8 cellular contexts compared by ENCODE assay signal in genomic region chr6:118800394-118801071, GRCh38.
DNase-seq lines count a peak whose midpoint lies in the region; ATAC-seq, FAIRE-seq and TF ChIP-seq lines count a peak whose summit lies in the region.

No MANE protein-coding gene starts in this region.

- CTCF ChIA-PET in HepG2 (lab: Yijun Ruan, JAX; ENCODE audit: low intra/inter-chr PET ratio, low total read pairs): interaction anchor here (1.6 kb wide), 1 partner anchor 310 kb away, joined by 3 read pairs; no protein-coding TSS in a partner anchor

- peak overlapping the region in 1 of 3 experiments; percentile 31; a peak in 2 of 6 replicates for H3K4me3 ChIP-seq in HepG2 (replicated peaks in 1 of 3; ENCODE audit: insufficient read depth in 1 of 3, low read depth in 2 of 3, low read length in 3 of 3)

- H3K4me3 Mint-ChIP-seq in CD14-positive monocyte: peak overlapping the region in 1 of 2 donors; percentile 35
- H3K4me3 Mint-ChIP-seq in dendritic cell treated with granulocyte-macrophage colony-stimulating factor and Interleukin-4, amounts not matched to agents 40 ng/mL and 50 ng/mL, for 4 days: peak overlapping the region; percentile 17

- H3K4me1 Mint-ChIP-seq in CD14-positive monocyte: peaks cover 10% of the 10 kb centered on the region
- peaks cover 5% of the 10 kb centered on the region for H3K4me1 Mint-ChIP-seq in dendritic cell treated with granulocyte-macrophage colony-stimulating factor and Interleukin-4, amounts not matched to agents 40 ng/mL and 50 ng/mL, for 4 days (ENCODE audit: low read depth)

- DNase-seq in CD14-positive monocyte (ENCODE audit: low spot score): peak; percentile 72
- peak; percentile 86 for DNase-seq in NCI-H526 treated with DMSO at 0.1 percent for 48 hours (lab: John Stamatoyannopoulos, UW)
- DNase-seq in activated CD4-positive, alpha-beta T cell treated with anti-CD3 and anti-CD28 coated beads, Interleukin-2, amount 50 U/mL, for 1 hour: peak; percentile 79
- DNase-seq in HepG2 (ENCODE audit: low spot score): peak; percentile 82
- DNase-seq in stimulated activated CD4-positive, alpha-beta T cell treated with anti-CD3 and anti-CD28 coated beads, TNF-alpha, amount 100 ng/mL, for 1 hour (ENCODE audit: low read depth in 3 of 3, low spot score in 1 of 3): peak; percentile 47 to 76 (median 56)

- H4K20me1 ChIP-seq in HepG2 (ENCODE audit: insufficient read depth, low read length): no peaks in the 10 kb centered on the region

- no TSS peak for BruUV-seq in HepG2 (replicated peaks; lab: Mats Ljungman, UMichigan)

- H3K9ac ChIP-seq in HepG2 (ENCODE audit: insufficient read depth, low read depth, low read length): no peak overlapping the region

- POLR2A ChIA-PET in HepG2 (lab: Yijun Ruan, JAX): no interaction called here

- H3K4me2 ChIP-seq in HepG2 (ENCODE audit: low read depth, low read length): peak overlapping the region; percentile 67

- TF ChIP-seq CTCF in CD14-positive monocyte (IDR thresholded peaks at IDR 0.05) (peak; percentile 94), HepG2 (CRISPR knock-in tag; IDR thresholded peaks at IDR 0.05) (peak; percentile 92)

- TF ChIP-seq POLR2A in HepG2 (IDR thresholded peaks at IDR 0.05; ENCODE audit: insufficient read depth in 1 of 2, low read depth in 2 of 2, low read length in 2 of 2): no peak

- peak; percentile 63 for TF ChIP-seq RAD21 in HepG2 (CRISPR knock-in tag; IDR thresholded peaks at IDR 0.05)

- FAIRE-seq in HepG2 (lab: Jason Lieb, UNC): peak; percentile 90

- peaks cover 0 to 2% (median 1%) of the 10 kb centered on the region in 3 donors for H3K27me3 Mint-ChIP-seq in CD14-positive monocyte (ENCODE audit: low read depth in 3 of 3)
- no peaks in the 10 kb centered on the region for H3K27me3 Mint-ChIP-seq in dendritic cell treated with granulocyte-macrophage colony-stimulating factor and Interleukin-4, amounts not matched to agents 40 ng/mL and 50 ng/mL, for 4 days

- in situ Hi-C loops in HepG2 (cut with HindIII; ENCODE audit: extremely low pct_ligation_motif_present, low pct_unique_long_range_greater_than_20kb): no loop called here

- peaks cover 2 to 3% of the 10 kb centered on the region in 2 donors for H3K36me3 Mint-ChIP-seq in CD14-positive monocyte
- no peaks in the 10 kb centered on the region for H3K36me3 Mint-ChIP-seq in dendritic cell treated with granulocyte-macrophage colony-stimulating factor and Interleukin-4, amounts not matched to agents 40 ng/mL and 50 ng/mL, for 4 days (ENCODE audit: low read depth)

- peaks cover 0 to 5% (median 0%) of the 10 kb centered on the region in 7 donors for H3K9me3 Mint-ChIP-seq in CD14-positive monocyte
- no peaks in the 10 kb centered on the region for H3K9me3 Mint-ChIP-seq in dendritic cell treated with granulocyte-macrophage colony-stimulating factor and Interleukin-4, amounts not matched to agents 40 ng/mL and 50 ng/mL, for 4 days

- H3K27ac Mint-ChIP-seq in CD14-positive monocyte: no peak overlapping the region
- no peak overlapping the region for H3K27ac Mint-ChIP-seq in dendritic cell treated with granulocyte-macrophage colony-stimulating factor and Interleukin-4, amounts not matched to agents 40 ng/mL and 50 ng/mL, for 4 days

- no peaks in the 10 kb centered on the region for H3K27me3 ChIP-seq in HepG2 (ENCODE audit: control insufficient read depth in 1 of 2, insufficient read depth in 2 of 2, low read length in 2 of 2)

- H3K27ac ChIP-seq in HepG2 (ENCODE audit: extremely low read length, insufficient read depth, low read length): no peak overlapping the region

- peak; percentile 94 for ATAC-seq in GM19372 (IDR thresholded peaks at IDR 0.05; ENCODE audit: low read depth, unreplicated experiment)
- ATAC-seq in HG03521 (IDR thresholded peaks at IDR 0.05; ENCODE audit: unreplicated experiment): peak; percentile 94
- ATAC-seq in HepG2: peak; percentile 94

- no peaks in the 10 kb centered on the region for H3K9me3 ChIP-seq in HepG2 (ENCODE audit: low read length)

- H3K4me1 ChIP-seq in HepG2 (ENCODE audit: insufficient read depth, low read length): peaks cover 16% of the 10 kb centered on the region

- H2AFZ ChIP-seq in HepG2 (ENCODE audit: low read length): no peak overlapping the region

- H3K79me2 ChIP-seq in HepG2 (ENCODE audit: insufficient read depth, low read length): no peaks in the 10 kb centered on the region

- no peak for TF ChIP-seq EP300 in HepG2 (IDR thresholded peaks at IDR 0.05; ENCODE audit: low read depth in 2 of 2, low read length in 2 of 2)
- no peak for TF ChIP-seq EP300 in HepG2 (CRISPR knock-in tag; IDR thresholded peaks at IDR 0.05; ENCODE audit: borderline replicate concordance)

- no peaks in the 10 kb centered on the region for H3K36me3 ChIP-seq in HepG2 (replicated peaks in 1 of 2; ENCODE audit: control insufficient read depth in 1 of 2, insufficient read depth in 2 of 2, low read length in 2 of 2)

- 10% methylated on average over 17 of the region's 17 CpGs for WGBS in HepG2 (ENCODE audit: low lambda C conversion rate)

- intact Hi-C loops in CD14-positive monocyte (cut with micrococcal nuclease) (loop anchor here in 1 of 2 donors (10.0 kb wide), 1 partner anchor 94 kb away; the partner anchor contains the start of gene ASF1A), HepG2 (cut with micrococcal nuclease; ENCODE audit: unreplicated experiment) (loop anchor here (2.0 to 10.0 kb wide), 3 partner anchors 94 to 314 kb away; partner anchors contain the start of gene ASF1A)
- intact Hi-C loops in dendritic cell treated with granulocyte-macrophage colony-stimulating factor and Interleukin-4, amounts not matched to agents 40 ng/mL and 50 ng/mL, for 4 days (cut with micrococcal nuclease): loop anchor here (5.0 kb wide), 1 partner anchor 518 kb away; no protein-coding TSS in a partner anchor

TF ChIP-seq in HepG2, 621 proteins besides CTCF, POLR2A, EP300 and RAD21 (continues in another document):
- TF ChIP-seq, protein P1, sequence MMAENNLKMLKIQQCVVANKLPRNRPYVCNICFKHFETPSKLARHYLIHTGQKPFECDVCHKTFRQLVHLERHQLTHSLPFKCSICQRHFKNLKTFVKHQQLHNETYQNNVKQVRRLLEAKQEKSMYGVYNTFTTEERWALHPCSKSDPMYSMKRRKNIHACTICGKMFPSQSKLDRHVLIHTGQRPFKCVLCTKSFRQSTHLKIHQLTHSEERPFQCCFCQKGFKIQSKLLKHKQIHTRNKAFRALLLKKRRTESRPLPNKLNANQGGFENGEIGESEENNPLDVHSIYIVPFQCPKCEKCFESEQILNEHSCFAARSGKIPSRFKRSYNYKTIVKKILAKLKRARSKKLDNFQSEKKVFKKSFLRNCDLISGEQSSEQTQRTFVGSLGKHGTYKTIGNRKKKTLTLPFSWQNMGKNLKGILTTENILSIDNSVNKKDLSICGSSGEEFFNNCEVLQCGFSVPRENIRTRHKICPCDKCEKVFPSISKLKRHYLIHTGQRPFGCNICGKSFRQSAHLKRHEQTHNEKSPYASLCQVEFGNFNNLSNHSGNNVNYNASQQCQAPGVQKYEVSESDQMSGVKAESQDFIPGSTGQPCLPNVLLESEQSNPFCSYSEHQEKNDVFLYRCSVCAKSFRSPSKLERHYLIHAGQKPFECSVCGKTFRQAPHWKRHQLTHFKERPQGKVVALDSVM (CRISPR knock-in tag; IDR thresholded peaks at IDR 0.05): no peak
- TF ChIP-seq, protein P2, sequence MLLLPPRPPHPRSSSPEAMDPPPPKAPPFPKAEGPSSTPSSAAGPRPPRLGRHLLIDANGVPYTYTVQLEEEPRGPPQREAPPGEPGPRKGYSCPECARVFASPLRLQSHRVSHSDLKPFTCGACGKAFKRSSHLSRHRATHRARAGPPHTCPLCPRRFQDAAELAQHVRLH (CRISPR knock-in tag; IDR thresholded peaks at IDR 0.05; ENCODE audit: borderline replicate concordance, low read depth): 0 out of 2 replicates have a peak, but pooled peaks have one; percentile 26
- TF ChIP-seq KDM2A (CRISPR knock-in tag; IDR thresholded peaks at IDR 0.05; ENCODE audit: borderline replicate concordance, low read depth): peak; percentile 32; the same call in 1 of the 2 replicates
- no peak for TF ChIP-seq SP140L (CRISPR knock-in tag; IDR thresholded peaks at IDR 0.05; ENCODE audit: borderline replicate concordance)
- TF ChIP-seq KDM4B (CRISPR knock-in tag; IDR thresholded peaks at IDR 0.05): 0 out of 2 replicates have a peak, but pooled peaks have one; percentile 49
- TF ChIP-seq MIXL1 (CRISPR knock-in tag; IDR thresholded peaks at IDR 0.05): peak; percentile 67; the same call in 1 of the 2 replicates
- TF ChIP-seq KAT8 (CRISPR knock-in tag; IDR thresholded peaks at IDR 0.05): peak; percentile 49; the same call in 1 of the 2 replicates
- no peak for TF ChIP-seq SOX13 (IDR thresholded peaks at IDR 0.05)
- peak in 1 of 2 experiments; percentile 20; a peak in 1 of 4 replicates for TF ChIP-seq SOX13 (CRISPR knock-in tag; conservative IDR thresholded peaks at IDR 0.05 in 1 of 2, IDR thresholded peaks at IDR 0.05 in 1 of 2)
- TF ChIP-seq CCDC6 (CRISPR knock-in tag; IDR thresholded peaks at IDR 0.05): 0 out of 2 replicates have a peak, but pooled peaks have one; percentile 26
- peak; percentile 20; the same call in 1 of the 2 replicates for TF ChIP-seq TCF7 (IDR thresholded peaks at IDR 0.05; ENCODE audit: low read depth)
- TF ChIP-seq KMT2A (CRISPR knock-in tag; IDR thresholded peaks at IDR 0.05): peak; percentile 28; the same call in 1 of the 2 replicates
- peak; percentile 40; the same call in 1 of the 2 replicates for TF ChIP-seq HDAC2 (CRISPR knock-in tag; IDR thresholded peaks at IDR 0.05)
- 0 out of 2 replicates have a peak, but pooled peaks have one; percentile 35 for TF ChIP-seq ISL2 (CRISPR knock-in tag; IDR thresholded peaks at IDR 0.05)
- 0 out of 2 replicates have a peak, but pooled peaks have one; percentile 34 for TF ChIP-seq ZFP90 (CRISPR knock-in tag; IDR thresholded peaks at IDR 0.05; ENCODE audit: borderline replicate concordance)
